In genomic region chr9:34178698-34179527, GRCh38 we compare ENCODE assay signal across 1 cellular context.
TF ChIP-seq lines count a peak whose summit lies in the region.

TSS of gene UBAP1 (plus strand) at chr9:34179043. CDS start at chr9:34220915, 41,872 bp downstream.

TF ChIP-seq in GM12878, 131 proteins besides CTCF, POLR2A, EP300 and RAD21 (continued from another document):
- TF ChIP-seq BCL3 (IDR thresholded peaks at IDR 0.05; ENCODE audit: borderline replicate concordance, insufficient read depth, low read depth, low read length, poor library complexity, severe bottlenecking) (no peak), ATF2 (IDR thresholded peaks at IDR 0.05; ENCODE audit: low read length) (peak; percentile 97), PAX5 (IDR thresholded peaks at IDR 0.05; ENCODE audit: borderline replicate concordance, low read depth, low read length) (0 out of 2 replicates have a peak, but pooled peaks have one; percentile 20), ZZZ3 (IDR thresholded peaks at IDR 0.05; ENCODE audit: control insufficient read depth, insufficient read length, low read depth) (no peak), SMC3 (IDR thresholded peaks at IDR 0.05; ENCODE audit: borderline replicate concordance, low read length) (peak; percentile 15; the same call in 1 of the 2 replicates), MLLT1 (IDR thresholded peaks at IDR 0.05) (no peak), RAD51 (IDR thresholded peaks at IDR 0.05) (0 out of 2 replicates have a peak, but pooled peaks have one; percentile 13), KAT2A (conservative IDR thresholded peaks at IDR 0.05; ENCODE audit: control insufficient read depth, low read depth, low read length) (no peak), CREB1 (IDR thresholded peaks at IDR 0.05; ENCODE audit: low read depth) (peak; percentile 96), RFX5 (IDR thresholded peaks at IDR 0.05; ENCODE audit: low read depth, low read length) (peak; percentile 85), NR2F1 (conservative IDR thresholded peaks at IDR 0.05) (peak; percentile 76; the same call in 1 of the 2 replicates), RCOR1 (conservative IDR thresholded peaks at IDR 0.05; ENCODE audit: low read depth, low read length) (no peak), MEF2A (IDR thresholded peaks at IDR 0.05; ENCODE audit: insufficient read depth, low read depth, low read length) (no peak), BRCA1 (IDR thresholded peaks at IDR 0.05; ENCODE audit: low read depth, low read length) (no peak), CEBPZ (IDR thresholded peaks at IDR 0.05; ENCODE audit: low read depth, low read length) (no peak), YY1 (IDR thresholded peaks at IDR 0.05; ENCODE audit: low read depth, low read length) (peak; percentile 98), YBX1 (IDR thresholded peaks at IDR 0.05) (no peak), POLR2AphosphoS2 (IDR thresholded peaks at IDR 0.05; ENCODE audit: low read depth, low read length) (peak; percentile 55; the same call in 1 of the 2 replicates), FOXK2 (IDR thresholded peaks at IDR 0.05) (no peak)
- TF ChIP-seq, protein P1, sequence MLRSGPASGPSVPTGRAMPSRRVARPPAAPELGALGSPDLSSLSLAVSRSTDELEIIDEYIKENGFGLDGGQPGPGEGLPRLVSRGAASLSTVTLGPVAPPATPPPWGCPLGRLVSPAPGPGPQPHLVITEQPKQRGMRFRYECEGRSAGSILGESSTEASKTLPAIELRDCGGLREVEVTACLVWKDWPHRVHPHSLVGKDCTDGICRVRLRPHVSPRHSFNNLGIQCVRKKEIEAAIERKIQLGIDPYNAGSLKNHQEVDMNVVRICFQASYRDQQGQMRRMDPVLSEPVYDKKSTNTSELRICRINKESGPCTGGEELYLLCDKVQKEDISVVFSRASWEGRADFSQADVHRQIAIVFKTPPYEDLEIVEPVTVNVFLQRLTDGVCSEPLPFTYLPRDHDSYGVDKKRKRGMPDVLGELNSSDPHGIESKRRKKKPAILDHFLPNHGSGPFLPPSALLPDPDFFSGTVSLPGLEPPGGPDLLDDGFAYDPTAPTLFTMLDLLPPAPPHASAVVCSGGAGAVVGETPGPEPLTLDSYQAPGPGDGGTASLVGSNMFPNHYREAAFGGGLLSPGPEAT (IDR thresholded peaks at IDR 0.05; ENCODE audit: low read depth), result 0 out of 2 replicates have a peak, but pooled peaks have one; percentile 29
- TF ChIP-seq, protein P2, sequence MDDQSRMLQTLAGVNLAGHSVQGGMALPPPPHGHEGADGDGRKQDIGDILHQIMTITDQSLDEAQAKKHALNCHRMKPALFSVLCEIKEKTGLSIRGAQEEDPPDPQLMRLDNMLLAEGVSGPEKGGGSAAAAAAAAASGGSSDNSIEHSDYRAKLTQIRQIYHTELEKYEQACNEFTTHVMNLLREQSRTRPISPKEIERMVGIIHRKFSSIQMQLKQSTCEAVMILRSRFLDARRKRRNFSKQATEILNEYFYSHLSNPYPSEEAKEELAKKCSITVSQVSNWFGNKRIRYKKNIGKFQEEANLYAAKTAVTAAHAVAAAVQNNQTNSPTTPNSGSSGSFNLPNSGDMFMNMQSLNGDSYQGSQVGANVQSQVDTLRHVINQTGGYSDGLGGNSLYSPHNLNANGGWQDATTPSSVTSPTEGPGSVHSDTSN (IDR thresholded peaks at IDR 0.05; ENCODE audit: insufficient replicate concordance, low read depth, low read length), result no peak
- TF ChIP-seq, protein P3, sequence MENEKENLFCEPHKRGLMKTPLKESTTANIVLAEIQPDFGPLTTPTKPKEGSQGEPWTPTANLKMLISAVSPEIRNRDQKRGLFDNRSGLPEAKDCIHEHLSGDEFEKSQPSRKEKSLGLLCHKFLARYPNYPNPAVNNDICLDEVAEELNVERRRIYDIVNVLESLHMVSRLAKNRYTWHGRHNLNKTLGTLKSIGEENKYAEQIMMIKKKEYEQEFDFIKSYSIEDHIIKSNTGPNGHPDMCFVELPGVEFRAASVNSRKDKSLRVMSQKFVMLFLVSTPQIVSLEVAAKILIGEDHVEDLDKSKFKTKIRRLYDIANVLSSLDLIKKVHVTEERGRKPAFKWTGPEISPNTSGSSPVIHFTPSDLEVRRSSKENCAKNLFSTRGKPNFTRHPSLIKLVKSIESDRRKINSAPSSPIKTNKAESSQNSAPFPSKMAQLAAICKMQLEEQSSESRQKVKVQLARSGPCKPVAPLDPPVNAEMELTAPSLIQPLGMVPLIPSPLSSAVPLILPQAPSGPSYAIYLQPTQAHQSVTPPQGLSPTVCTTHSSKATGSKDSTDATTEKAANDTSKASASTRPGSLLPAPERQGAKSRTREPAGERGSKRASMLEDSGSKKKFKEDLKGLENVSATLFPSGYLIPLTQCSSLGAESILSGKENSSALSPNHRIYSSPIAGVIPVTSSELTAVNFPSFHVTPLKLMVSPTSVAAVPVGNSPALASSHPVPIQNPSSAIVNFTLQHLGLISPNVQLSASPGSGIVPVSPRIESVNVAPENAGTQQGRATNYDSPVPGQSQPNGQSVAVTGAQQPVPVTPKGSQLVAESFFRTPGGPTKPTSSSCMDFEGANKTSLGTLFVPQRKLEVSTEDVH (IDR thresholded peaks at IDR 0.05; ENCODE audit: low read depth, partially characterized antibody), result no peak
- TF ChIP-seq, protein P4, sequence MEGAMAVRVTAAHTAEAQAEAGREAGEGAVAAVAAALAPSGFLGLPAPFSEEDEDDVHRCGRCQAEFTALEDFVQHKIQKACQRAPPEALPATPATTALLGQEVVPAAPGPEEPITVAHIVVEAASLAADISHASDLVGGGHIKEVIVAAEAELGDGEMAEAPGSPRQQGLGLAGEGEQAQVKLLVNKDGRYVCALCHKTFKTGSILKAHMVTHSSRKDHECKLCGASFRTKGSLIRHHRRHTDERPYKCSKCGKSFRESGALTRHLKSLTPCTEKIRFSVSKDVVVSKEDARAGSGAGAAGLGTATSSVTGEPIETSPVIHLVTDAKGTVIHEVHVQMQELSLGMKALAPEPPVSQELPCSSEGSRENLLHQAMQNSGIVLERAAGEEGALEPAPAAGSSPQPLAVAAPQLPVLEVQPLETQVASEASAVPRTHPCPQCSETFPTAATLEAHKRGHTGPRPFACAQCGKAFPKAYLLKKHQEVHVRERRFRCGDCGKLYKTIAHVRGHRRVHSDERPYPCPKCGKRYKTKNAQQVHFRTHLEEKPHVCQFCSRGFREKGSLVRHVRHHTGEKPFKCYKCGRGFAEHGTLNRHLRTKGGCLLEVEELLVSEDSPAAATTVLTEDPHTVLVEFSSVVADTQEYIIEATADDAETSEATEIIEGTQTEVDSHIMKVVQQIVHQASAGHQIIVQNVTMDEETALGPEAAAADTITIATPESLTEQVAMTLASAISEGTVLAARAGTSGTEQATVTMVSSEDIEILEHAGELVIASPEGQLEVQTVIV (IDR thresholded peaks at IDR 0.05; ENCODE audit: borderline replicate concordance, partially characterized antibody), result no peak
